In the genomic region with DNA sequence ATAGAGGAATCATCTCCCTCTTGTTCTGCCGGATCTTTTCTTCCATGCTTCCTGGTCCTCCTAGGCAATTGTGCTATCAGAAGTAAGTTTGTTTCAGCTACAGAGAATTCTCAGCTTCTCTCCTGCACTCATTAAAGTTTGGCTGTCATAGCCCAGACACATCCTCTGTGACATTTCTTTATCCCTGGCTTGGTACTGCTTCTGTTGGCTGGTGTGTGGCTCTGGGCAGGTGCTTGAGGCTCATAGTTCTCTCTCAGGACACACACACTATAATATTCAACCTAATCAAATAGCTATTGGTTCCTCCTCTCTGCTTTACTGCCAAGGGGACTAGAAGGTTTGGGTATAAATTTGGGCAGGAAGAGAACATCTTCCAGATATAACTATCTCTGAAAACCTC, we compare ENCODE assay signal across 23 cellular contexts.
DNase-seq lines count a peak whose midpoint lies in the region; ATAC-seq, FAIRE-seq and TF ChIP-seq lines count a peak whose summit lies in the region.
"Had no signal": no experiment of that assay in that cellular context is flagged by ENCODE, and none has a peak within 500 bp of the region (broad histone marks: within the 10 kb centered on the region; RNA-seq: fewer than 3 reads in every experiment).

No MANE protein-coding gene starts in this region.

- H3K4me1 Mint-ChIP-seq in nephron = peaks cover 47% of the 10 kb centered on the region
- H3K4me1 Mint-ChIP-seq: B cell; CD4-positive, CD25-positive, alpha-beta regulatory T cell had no signal

- H3K4me1 ChIP-seq in tibial artery = peaks cover 0 to 83% (median 46%) of the 10 kb centered on the region in 4 donors
- H3K4me1 ChIP-seq: BLaER1, Caco-2 had no signal

- DNase-seq in Right ventricle myocardium superior (no peak), left cardiac atrium (no peak), left ventricle myocardium superior (no peak), Right ventricle myocardium inferior (ENCODE audit: missing footprints) (no peak), tibial artery (no peak), urothelium cell line (ENCODE audit: low spot score) (no peak)
- no peak for DNase-seq in activated naive CD4-positive, alpha-beta T cell treated with Interleukin-2 at 50 U/mL for 16 hours
- DNase-seq: Caco-2; CD4-positive, CD25-positive, alpha-beta regulatory T cell; CD8-positive, alpha-beta T cell; DMS153; DND-41; H7; HCEC 1CT had no signal

- intact Hi-C loops in Right ventricle myocardium superior (cut with DNase I) = no loop called here
- intact Hi-C loops in left cardiac atrium (cut with DNase I) = no loop called here
- intact Hi-C loops in left ventricle myocardium superior (cut with micrococcal nuclease) = no loop called here
- intact Hi-C loops in Right ventricle myocardium inferior (cut with DNase I) = no loop called here
- intact Hi-C loops in tibial artery (cut with DNase I; ENCODE audit: low total_unique reads) = no loop called here

- no peaks in the 10 kb centered on the region for H3K36me3 ChIP-seq in tibial artery
- H3K36me3 ChIP-seq: BLaER1 had no signal

- H3K27ac Mint-ChIP-seq in nephron = peak overlapping the region; percentile 12 to 47 (median 26)
- H3K27ac Mint-ChIP-seq: B cell; CD4-positive, CD25-positive, alpha-beta regulatory T cell; CD8-positive, alpha-beta T cell had no signal

- FAIRE-seq in urothelium cell line (lab: Jason Lieb, UNC) = no peak
- FAIRE-seq: A204.1, G401.6, GM12892, H1 had no signal

- H3K27me3 Mint-ChIP-seq in nephron (ENCODE audit: low read depth) = peaks cover 3% of the 10 kb centered on the region

- no peak overlapping the region for H3K4me3 Mint-ChIP-seq in nephron
- H3K4me3 Mint-ChIP-seq: B cell; CD4-positive, CD25-positive, alpha-beta regulatory T cell; CD8-positive, alpha-beta T cell had no signal

- H3K9me3 Mint-ChIP-seq in nephron = no peaks in the 10 kb centered on the region
- H3K9me3 Mint-ChIP-seq: CD4-positive, CD25-positive, alpha-beta regulatory T cell; CD8-positive, alpha-beta T cell had no signal

- H3K27ac ChIP-seq in tibial artery = peak overlapping the region; percentile 76 to 83
- H3K27ac ChIP-seq: 22Rv1, BLaER1, C4-2B had no signal

- H3K36me3 Mint-ChIP-seq in nephron (ENCODE audit: low read depth) = peaks cover 3% of the 10 kb centered on the region
- H3K36me3 Mint-ChIP-seq: CD4-positive, CD25-positive, alpha-beta regulatory T cell; CD8-positive, alpha-beta T cell had no signal

- no peak overlapping the region for H3K4me3 ChIP-seq in tibial artery
- H3K4me3 ChIP-seq: BLaER1 had no signal

- H3K27me3 ChIP-seq in tibial artery = no peaks in the 10 kb centered on the region
- H3K27me3 ChIP-seq: BLaER1 had no signal

- no peaks in the 10 kb centered on the region for H3K9me3 ChIP-seq in tibial artery
- H3K9me3 ChIP-seq: BLaER1, Caco-2 had no signal

- ATAC-seq in Right ventricle myocardium superior (ENCODE audit: poor library complexity) (peak; percentile 61), left cardiac atrium (no peak), left ventricle myocardium superior (peak; percentile 66), Right ventricle myocardium inferior (no peak)
- ATAC-seq: CD8-positive, alpha-beta T cell had no signal

- no peak for TF ChIP-seq CTCF in nephron (IDR thresholded peaks at IDR 0.05; ENCODE audit: unreplicated experiment in 3 of 3)
- no peak for TF ChIP-seq CTCF in tibial artery (IDR thresholded peaks at IDR 0.05)

Comparison
In these comparisons a context has a peak if more than half of its experiments do, and no peak if none do; other contexts are left out.
1. ATAC-seq: peak in Right ventricle myocardium superior (single experiment) and left ventricle myocardium superior (single experiment); none in left cardiac atrium (0 of 2) and Right ventricle myocardium inferior (single experiment).